Comparison of ENCODE assay signal across 23 cellular contexts in genomic region chr13:62139597-62139996, GRCh38.
"Had no signal": no experiment of that assay in that cellular context is flagged by ENCODE, and none has a peak within 500 bp of the region (broad histone marks: within the 10 kb centered on the region; RNA-seq: fewer than 3 reads in every experiment).

No MANE protein-coding gene starts in this region.

- H3K4me1 ChIP-seq: colonic mucosa, esophagus muscularis mucosa, esophagus squamous epithelium, foreskin keratinocyte, gastrocnemius medialis, gastroesophageal sphincter, heart left ventricle, heart right ventricle had no signal

- H3K27ac ChIP-seq: colonic mucosa, coronary artery, dorsolateral prefrontal cortex, epithelial cell of prostate, esophagus muscularis mucosa, esophagus squamous epithelium, foreskin keratinocyte, gastrocnemius medialis, gastroesophageal sphincter, heart left ventricle, heart right ventricle, hepatocyte had no signal

- DNase-seq: colonic mucosa; cortex of kidney; dermis blood vessel endothelial cell; dorsolateral prefrontal cortex; effector CD4-positive, alpha-beta T cell; effector CD8-positive, alpha-beta T cell; effector memory CD8-positive, alpha-beta T cell; erythroblast; esophagus squamous epithelium; foreskin fibroblast; foreskin keratinocyte; foreskin melanocyte; gastrocnemius medialis; glutamatergic neuron; head of caudate nucleus; heart left ventricle; heart right ventricle had no signal

- H3K36me3 ChIP-seq: colonic mucosa, esophagus muscularis mucosa, esophagus squamous epithelium, gastrocnemius medialis, gastroesophageal sphincter, heart left ventricle, heart right ventricle had no signal

- H3K4me3 Mint-ChIP-seq: dendritic cell treated with granulocyte-macrophage colony-stimulating factor and Interleukin-4, amounts not matched to agents 40 ng/mL and 50 ng/mL, for 4 days; effector memory CD8-positive, alpha-beta T cell had no signal

- H3K27ac Mint-ChIP-seq: dendritic cell treated with granulocyte-macrophage colony-stimulating factor and Interleukin-4, amounts not matched to agents 40 ng/mL and 50 ng/mL, for 4 days; effector memory CD8-positive, alpha-beta T cell had no signal

- H3K27me3 ChIP-seq: colonic mucosa, esophagus muscularis mucosa, esophagus squamous epithelium, foreskin keratinocyte, gastrocnemius medialis, gastroesophageal sphincter, heart left ventricle, heart right ventricle, hepatocyte had no signal

- H3K79me2 ChIP-seq: hepatocyte had no signal

- H3K4me2 ChIP-seq: hepatocyte had no signal

- H3K4me3 ChIP-seq: colonic mucosa, coronary artery, dorsolateral prefrontal cortex, esophagus muscularis mucosa, esophagus squamous epithelium, gastrocnemius medialis, gastroesophageal sphincter, heart left ventricle, heart right ventricle, hepatocyte had no signal

- H2AFZ ChIP-seq: hepatocyte had no signal

- H3K9me3 ChIP-seq: gastrocnemius medialis had no signal

- H3K27me3 Mint-ChIP-seq: dendritic cell treated with granulocyte-macrophage colony-stimulating factor and Interleukin-4, amounts not matched to agents 40 ng/mL and 50 ng/mL, for 4 days; effector memory CD8-positive, alpha-beta T cell had no signal
